9 cellular contexts compared by ENCODE assay signal in genomic region chr7:19051767-19052375, GRCh38.
DNase-seq lines count a peak whose midpoint lies in the region; ATAC-seq and TF ChIP-seq lines count a peak whose summit lies in the region.
"Had no signal": no experiment of that assay in that cellular context is flagged by ENCODE, and none has a peak within 500 bp of the region (broad histone marks: within the 10 kb centered on the region; RNA-seq: fewer than 3 reads in every experiment).

No MANE protein-coding gene starts in this region.

- H3K27me3 Mint-ChIP-seq in memory B cell (peaks cover 3% of the 10 kb centered on the region), T-helper 17 cell (no peaks in the 10 kb centered on the region)

- no peaks in the 10 kb centered on the region for H3K9me3 Mint-ChIP-seq in memory B cell

- H3K4me3 ChIP-seq in brain microvascular endothelial cell (ENCODE audit: low read depth, low read length): no peak overlapping the region
- H3K4me3 ChIP-seq: skin epidermis had no signal

- in situ Hi-C loops in brain microvascular endothelial cell (cut with HindIII; ENCODE audit: low pct_ligation_motif_present, low sequenced_read_pairs): no loop called here

- H3K4me1 Mint-ChIP-seq in memory B cell: no peaks in the 10 kb centered on the region
- no peaks in the 10 kb centered on the region for H3K4me1 Mint-ChIP-seq in T-helper 17 cell

- ATAC-seq in GM18502 (IDR thresholded peaks at IDR 0.05; ENCODE audit: poor library complexity, unreplicated experiment): peak; percentile 91
- ATAC-seq in HG02885 (IDR thresholded peaks at IDR 0.05; ENCODE audit: poor library complexity, unreplicated experiment): peak; percentile 99
- ATAC-seq in memory B cell (ENCODE audit: low read depth): peak; percentile 46
- ATAC-seq in T-helper 17 cell: no peak

- H3K27ac ChIP-seq in brain microvascular endothelial cell: no peak overlapping the region
- H3K27ac ChIP-seq: skin epidermis had no signal

- H3K36me3 ChIP-seq in brain microvascular endothelial cell (replicated peaks): no peaks in the 10 kb centered on the region

- no peaks in the 10 kb centered on the region for H3K27me3 ChIP-seq in brain microvascular endothelial cell (replicated peaks)

- H3K27ac Mint-ChIP-seq in memory B cell (no peak overlapping the region), T-helper 17 cell (no peak overlapping the region)

- DNase-seq in COLO829 (ENCODE audit: low spot score): peak; percentile 53
- peak; percentile 55 for DNase-seq in NCI-H226
- DNase-seq in brain microvascular endothelial cell: peak; percentile 43
- DNase-seq in memory B cell (ENCODE audit: low spot score in 2 of 2): peak; percentile 18 to 24
- DNase-seq in DMS79 (lab: John Stamatoyannopoulos, UW): no peak
- DNase-seq in T-helper 17 cell: no peak

- no peak overlapping the region for H3K4me3 Mint-ChIP-seq in memory B cell
- H3K4me3 Mint-ChIP-seq in T-helper 17 cell: no peak overlapping the region

- no peaks in the 10 kb centered on the region for H3K36me3 Mint-ChIP-seq in memory B cell
- no peaks in the 10 kb centered on the region for H3K36me3 Mint-ChIP-seq in T-helper 17 cell (ENCODE audit: low read depth)

- no peaks in the 10 kb centered on the region for H3K9me3 ChIP-seq in T-helper 17 cell (ENCODE audit: control insufficient read depth, low read length, poor library complexity, severe bottlenecking)

- TF ChIP-seq CTCF in brain microvascular endothelial cell (IDR thresholded peaks at IDR 0.05; ENCODE audit: low read depth, low read length, missing control alignments): peak; percentile 82

Comparison
In these comparisons a context has a peak if more than half of its experiments do, and no peak if none do; other contexts are left out.
1. DNase-seq: peak in COLO829 (single experiment), NCI-H226 (single experiment), brain microvascular endothelial cell (single experiment) and memory B cell (2 of 2); none in DMS79 (single experiment) and T-helper 17 cell (0 of 3).